24 cellular contexts compared by ENCODE assay signal in the genomic region with DNA sequence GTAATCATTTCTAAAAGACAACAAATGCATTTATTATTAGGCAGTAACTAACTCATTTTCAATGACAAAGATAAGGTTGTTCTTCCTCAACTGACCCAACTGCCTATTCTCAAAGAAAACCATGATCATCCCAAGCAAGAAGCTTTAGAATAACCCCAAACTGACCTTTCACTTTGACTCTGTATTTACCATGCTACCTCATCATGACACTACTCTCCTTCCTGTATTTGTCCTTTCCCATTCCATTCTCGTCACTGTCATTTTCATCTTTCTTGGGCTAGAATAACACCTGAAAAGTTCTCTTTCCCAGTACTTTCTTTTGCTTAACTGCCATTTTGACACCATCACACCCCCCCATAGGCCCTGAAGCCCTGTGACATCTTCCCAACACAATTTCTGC. TPM values are rescaled to one million over a fixed set of nuclear protein-coding genes. Genes with fewer than 3 reads are reported as not detected.
A peak's percentile ranks its signal among the peaks of the same experiment; 100 is the strongest.
DNase-seq lines count a peak whose midpoint lies in the region; ATAC-seq, FAIRE-seq and TF ChIP-seq lines count a peak whose summit lies in the region.
"Had no signal": no experiment of that assay in that cellular context is flagged by ENCODE, and none has a peak within 500 bp of the region (broad histone marks: within the 10 kb centered on the region; RNA-seq: fewer than 3 reads in every experiment).

No MANE protein-coding gene starts in this region.

- no peak overlapping the region for H3K4me3 Mint-ChIP-seq in activated naive CD4-positive, alpha-beta T cell treated with anti-CD3 and anti-CD28 coated beads for 36 hours
- no peak overlapping the region for H3K4me3 Mint-ChIP-seq in T-helper 17 cell
- H3K4me3 Mint-ChIP-seq: T-cell had no signal

- H3K4me1 Mint-ChIP-seq in activated naive CD4-positive, alpha-beta T cell treated with anti-CD3 and anti-CD28 coated beads for 36 hours (ENCODE audit: low read depth): peaks cover 51% of the 10 kb centered on the region
- peaks cover 57% of the 10 kb centered on the region for H3K4me1 Mint-ChIP-seq in T-helper 17 cell

- no TSS peak for BruUV-seq in HepG2 (replicated peaks; lab: Mats Ljungman, UMichigan)

- no peak overlapping the region for H3K27ac ChIP-seq in HepG2 (ENCODE audit: extremely low read length, insufficient read depth, low read length)
- H3K27ac ChIP-seq: BLaER1, esophagus muscularis mucosa, KMS-11, parathyroid adenoma, right atrium auricular region, upper lobe of right lung had no signal

- peaks cover 59% of the 10 kb centered on the region for H4K20me1 ChIP-seq in HepG2 (ENCODE audit: insufficient read depth, low read length)

- WGBS in HepG2 (ENCODE audit: low lambda C conversion rate): 92% methylated on average over 1 of the region's 1 CpG

- CTCF ChIA-PET in activated naive CD4-positive, alpha-beta T cell treated with anti-CD3 and anti-CD28 coated beads for 36 hours (lab: Charles Lee): no interaction called here
- CTCF ChIA-PET in HepG2 (lab: Yijun Ruan, JAX; ENCODE audit: low intra/inter-chr PET ratio, low total read pairs): no interaction called here

- peaks cover 28% of the 10 kb centered on the region for H3K4me1 ChIP-seq in HepG2 (ENCODE audit: insufficient read depth, low read length)
- H3K4me1 ChIP-seq: parathyroid adenoma had no signal

- no peaks in the 10 kb centered on the region for H3K27me3 Mint-ChIP-seq in activated naive CD4-positive, alpha-beta T cell treated with anti-CD3 and anti-CD28 coated beads for 36 hours (ENCODE audit: low read depth)
- no peaks in the 10 kb centered on the region for H3K27me3 Mint-ChIP-seq in T-helper 17 cell
- H3K27me3 Mint-ChIP-seq: T-cell had no signal

- peak; percentile 56 for FAIRE-seq in GM12891 (lab: Jason Lieb, UNC)
- FAIRE-seq in HepG2 (lab: Jason Lieb, UNC): no peak
- FAIRE-seq: HTR-8/SVneo, TTC549 had no signal

- no peak overlapping the region for H3K4me2 ChIP-seq in HepG2 (ENCODE audit: low read depth, low read length)
- H3K4me2 ChIP-seq: BLaER1, KMS-11 had no signal

- intact Hi-C loops in activated naive CD4-positive, alpha-beta T cell treated with anti-CD3 and anti-CD28 coated beads for 36 hours (cut with micrococcal nuclease): loop anchor here (5.0 kb wide), 1 partner anchor 45 kb away; no protein-coding TSS in a partner anchor
- intact Hi-C loops in HepG2 (cut with micrococcal nuclease; ENCODE audit: unreplicated experiment): no loop called here

- no peak for TF ChIP-seq RAD21 in HepG2 (CRISPR knock-in tag; IDR thresholded peaks at IDR 0.05)

- ATAC-seq in T-helper 17 cell: no peak
- ATAC-seq in HepG2: no peak
- no peak for ATAC-seq in GM21528 (IDR thresholded peaks at IDR 0.05; ENCODE audit: low FRiP score, unreplicated experiment)
- ATAC-seq: activated CD4-positive, CD25-positive, alpha-beta regulatory T cell treated with anti-CD3 and anti-CD28 coated beads, Interleukin-2, amount 50 U/mL, for 24 hours; T-cell; upper lobe of right lung had no signal

- no peak for TF ChIP-seq CTCF in HepG2 (CRISPR knock-in tag; IDR thresholded peaks at IDR 0.05)

- no peak for DNase-seq in activated naive CD4-positive, alpha-beta T cell treated with anti-CD3 and anti-CD28 coated beads for 36 hours
- DNase-seq in activated naive CD4-positive, alpha-beta T cell treated with anti-CD3 and anti-CD28 coated beads, Interleukin-2, amount 50 U/mL, for 16 hours: no peak
- no peak for DNase-seq in GM12891 (ENCODE audit: insufficient read length, low spot score)
- no peak for DNase-seq in T-helper 17 cell
- peak; percentile 5 for DNase-seq in HepG2 (ENCODE audit: low spot score)
- no peak for DNase-seq in DMS 273 (lab: John Stamatoyannopoulos, UW; ENCODE audit: unreplicated experiment)
- DNase-seq in ACHN: no peak
- DNase-seq: central memory CD4-positive, alpha-beta T cell; foreskin melanocyte; HCEC 1CT; MM.1S; NCI-H2029; NCI-H526 treated with DMSO at 0.1 percent for 48 hours; T-cell; upper lobe of right lung had no signal

- no peaks in the 10 kb centered on the region for H3K9me3 ChIP-seq in T-helper 17 cell (ENCODE audit: control insufficient read depth, low read length, poor library complexity, severe bottlenecking)
- H3K9me3 ChIP-seq in HepG2 (ENCODE audit: low read length): no peaks in the 10 kb centered on the region
- H3K9me3 ChIP-seq: BLaER1, esophagus muscularis mucosa, right atrium auricular region, upper lobe of right lung had no signal

- TF ChIP-seq POLR2A in GM12891 (IDR thresholded peaks at IDR 0.05; ENCODE audit: low read depth, low read length): no peak
- no peak for TF ChIP-seq POLR2A in HepG2 (IDR thresholded peaks at IDR 0.05; ENCODE audit: insufficient read depth in 1 of 2, low read depth in 2 of 2, low read length in 2 of 2)

- H3K36me3 ChIP-seq in HepG2 (replicated peaks in 1 of 2; ENCODE audit: control insufficient read depth in 1 of 2, insufficient read depth in 2 of 2, low read length in 2 of 2): no peaks in the 10 kb centered on the region
- H3K36me3 ChIP-seq: esophagus muscularis mucosa, right atrium auricular region, upper lobe of right lung had no signal

- no peak for TF ChIP-seq EP300 in HepG2 (IDR thresholded peaks at IDR 0.05; ENCODE audit: low read depth in 2 of 2, low read length in 2 of 2)
- TF ChIP-seq EP300 in HepG2 (CRISPR knock-in tag; IDR thresholded peaks at IDR 0.05; ENCODE audit: borderline replicate concordance): no peak

- H3K9ac ChIP-seq in HepG2 (ENCODE audit: insufficient read depth, low read depth, low read length): no peak overlapping the region
- H3K9ac ChIP-seq: BLaER1, KMS-11, parathyroid adenoma had no signal

- H2AFZ ChIP-seq in HepG2 (ENCODE audit: low read length): no peak overlapping the region
- H2AFZ ChIP-seq: parathyroid adenoma had no signal

- H3K36me3 Mint-ChIP-seq in activated naive CD4-positive, alpha-beta T cell treated with anti-CD3 and anti-CD28 coated beads for 36 hours (ENCODE audit: low read depth): peaks cover 2% of the 10 kb centered on the region
- no peaks in the 10 kb centered on the region for H3K36me3 Mint-ChIP-seq in T-helper 17 cell (ENCODE audit: low read depth)
- H3K36me3 Mint-ChIP-seq: T-cell had no signal

- in situ Hi-C loops in HepG2 (cut with HindIII; ENCODE audit: extremely low pct_ligation_motif_present, low pct_unique_long_range_greater_than_20kb): no loop called here
- in situ Hi-C loops in ACHN (cut with HindIII; ENCODE audit: low pct_ligation_motif_present, low pct_unique_long_range_greater_than_20kb, low sequenced_read_pairs): no loop called here

- peaks cover 69% of the 10 kb centered on the region for H3K79me2 ChIP-seq in HepG2 (ENCODE audit: insufficient read depth, low read length)

- no peaks in the 10 kb centered on the region for H3K9me3 Mint-ChIP-seq in activated naive CD4-positive, alpha-beta T cell treated with anti-CD3 and anti-CD28 coated beads for 36 hours
- H3K9me3 Mint-ChIP-seq: T-cell had no signal

- POLR2A ChIA-PET in HepG2 (lab: Yijun Ruan, JAX): no interaction called here

- no peaks in the 10 kb centered on the region for H3K27me3 ChIP-seq in HepG2 (ENCODE audit: control insufficient read depth in 1 of 2, insufficient read depth in 2 of 2, low read length in 2 of 2)
- H3K27me3 ChIP-seq: BLaER1, esophagus muscularis mucosa, right atrium auricular region, upper lobe of right lung had no signal

- H3K4me3 ChIP-seq in HepG2 (replicated peaks in 1 of 3; ENCODE audit: insufficient read depth in 1 of 3, low read depth in 2 of 3, low read length in 3 of 3): no peak overlapping the region
- H3K4me3 ChIP-seq: BLaER1, esophagus muscularis mucosa, right atrium auricular region, upper lobe of right lung had no signal

- peak overlapping the region; percentile 55 for H3K27ac Mint-ChIP-seq in activated naive CD4-positive, alpha-beta T cell treated with anti-CD3 and anti-CD28 coated beads for 36 hours
- H3K27ac Mint-ChIP-seq in T-helper 17 cell: peak overlapping the region; percentile 54

TF ChIP-seq in GM12891, 5 proteins besides CTCF, POLR2A, EP300 and RAD21 (continues in another document):
- TF ChIP-seq PAX5 (IDR thresholded peaks at IDR 0.05; ENCODE audit: insufficient read depth, low read length, severe bottlenecking) (no peak), SPI1 (IDR thresholded peaks at IDR 0.05; ENCODE audit: low read depth, low read length) (no peak), TAF1 (IDR thresholded peaks at IDR 0.05; ENCODE audit: low read depth, low read length) (no peak), POU2F2 (IDR thresholded peaks at IDR 0.05; ENCODE audit: low read depth, low read length) (no peak)

TF ChIP-seq in HepG2, 621 proteins besides CTCF, POLR2A, EP300 and RAD21 (continues in another document):
- no peak for TF ChIP-seq JUNB (CRISPR knock-in tag; IDR thresholded peaks at IDR 0.05; ENCODE audit: borderline replicate concordance)

RNA-seq across cellular contexts. Expression of gene TCF20, which starts 48.3 kb away (rescaled TPM):
- 10 to 100 TPM; 59.2 to 60.0 TPM for total RNA-seq in activated naive CD4-positive, alpha-beta T cell treated with anti-CD3 and anti-CD28 coated beads for 36 hours
- polyA plus RNA-seq in GM12891 (2012; ENCODE audit: low read depth, missing spikeins): 11.6 TPM
- total RNA-seq in T-helper 17 cell (10 to 100 TPM; 68.7 to 81.9 TPM), HepG2 (2016; rRNA removed; fragmentation: Illumina TruSeq; extraction: Trizol) (23.7 and 25.7 TPM in 2 replicates)
- 1.5 TPM in 2 replicates for total RNA-seq in HepG2 (2016; cell fraction: cytosol; rRNA removed; fragmentation: Illumina TruSeq; extraction: Trizol; ENCODE audit: low read depth)
- 23.1 and 26.1 TPM in 2 replicates for total RNA-seq in HepG2 (2016; cell fraction: insoluble cytoplasmic fraction; rRNA removed; fragmentation: Illumina TruSeq; extraction: Trizol)
- total RNA-seq in HepG2 (2016; cell fraction: membrane; rRNA removed; fragmentation: Illumina TruSeq; extraction: Trizol): 7.4 and 8.3 TPM in 2 replicates
- total RNA-seq in HepG2 (2016; cell fraction: nucleus; rRNA removed; fragmentation: Illumina TruSeq; extraction: Trizol): 19.0 and 20.9 TPM in 2 replicates
- 12.8 and 15.8 TPM in 2 replicates for polyA plus RNA-seq in HepG2 (2011; rRNA removed)
- polyA plus RNA-seq in HepG2 (2011; cell fraction: cytosol; rRNA removed): 12.1 and 14.1 TPM in 2 replicates
- polyA plus RNA-seq in HepG2 (2011; cell fraction: nucleus; rRNA removed): 14.6 and 15.9 TPM in 2 replicates
- 13.0 and 16.5 TPM in 2 replicates for polyA plus RNA-seq in HepG2 (2012)
- polyA plus RNA-seq in HepG2 (2016; cell fraction: cytosol; fragmentation: Illumina TruSeq; extraction: Trizol; ENCODE audit: low read depth): 0.41 and 0.70 TPM in 2 replicates
- polyA plus RNA-seq in HepG2 (2016; cell fraction: insoluble cytoplasmic fraction; fragmentation: Illumina TruSeq; extraction: Trizol; ENCODE audit: low read depth): 16.1 and 17.1 TPM in 2 replicates
- 2.3 and 2.6 TPM in 2 replicates for polyA plus RNA-seq in HepG2 (2016; cell fraction: membrane; fragmentation: Illumina TruSeq; extraction: Trizol; ENCODE audit: low read depth)
- polyA plus RNA-seq in HepG2 (2016; cell fraction: nucleus; fragmentation: Illumina TruSeq; extraction: Trizol; ENCODE audit: insufficient read depth, low read depth): 16.7 and 20.2 TPM in 2 replicates
- polyA minus RNA-seq in HepG2 (2011; rRNA and poly(A)+ RNA removed; ENCODE audit: low replicate concordance): 35.6 and 52.5 TPM in 2 replicates
- 20.2 and 25.1 TPM in 2 replicates for polyA minus RNA-seq in HepG2 (2011; cell fraction: cytosol; rRNA and poly(A)+ RNA removed)
- polyA minus RNA-seq in HepG2 (2011; cell fraction: nucleus; rRNA and poly(A)+ RNA removed): 24.6 and 30.6 TPM in 2 replicates
